In genomic region chr18:3688682-3689081, GRCh38 we compare ENCODE assay signal across 10 cellular contexts.
DNase-seq lines count a peak whose midpoint lies in the region; ATAC-seq and TF ChIP-seq lines count a peak whose summit lies in the region.
"Had no signal": no experiment of that assay in that cellular context is flagged by ENCODE, and none has a peak within 500 bp of the region (broad histone marks: within the 10 kb centered on the region; RNA-seq: fewer than 3 reads in every experiment).

No MANE protein-coding gene starts in this region.

- no peak for TF ChIP-seq POLR2A in esophagus muscularis mucosa (IDR thresholded peaks at IDR 0.05; ENCODE audit: low read depth)

- BruUV-seq in PC-3 (replicated peaks; lab: Mats Ljungman, UMichigan): no TSS peak

- H3K27me3 ChIP-seq in PC-3 (ENCODE audit: low read length): no peaks in the 10 kb centered on the region
- no peaks in the 10 kb centered on the region for H3K27me3 ChIP-seq in esophagus muscularis mucosa

- H3F3A ChIP-seq in PC-3 (ENCODE audit: low read length, unreplicated experiment): no peaks in the 10 kb centered on the region

- no peaks in the 10 kb centered on the region for H4K20me1 ChIP-seq in PC-3 (ENCODE audit: low read length)

- peaks cover 6% of the 10 kb centered on the region; the same call in 1 of the 2 replicates for H3K4me1 ChIP-seq in PC-3 (ENCODE audit: insufficient read depth, low read length)
- no peaks in the 10 kb centered on the region for H3K4me1 ChIP-seq in esophagus muscularis mucosa

- no peak for ATAC-seq in PC-3
- no peak for ATAC-seq in T-cell (replicated peaks in 1 of 4)
- no peak for ATAC-seq in GM18498 (IDR thresholded peaks at IDR 0.05; ENCODE audit: unreplicated experiment)

- H3K9me3 ChIP-seq in PC-3 (ENCODE audit: low read length) (no peaks in the 10 kb centered on the region), esophagus muscularis mucosa (peaks cover 0 to 6% (median 0%) of the 10 kb centered on the region in 4 donors)

- H3K4me3 ChIP-seq in PC-3 (ENCODE audit: low read length) (no peak overlapping the region), esophagus muscularis mucosa (no peak overlapping the region)

- H3K36me3 Mint-ChIP-seq in T-cell: no peaks in the 10 kb centered on the region

- TF ChIP-seq CTCF in PC-3 (conservative IDR thresholded peaks at IDR 0.05; ENCODE audit: low read depth, low read length): no peak
- TF ChIP-seq CTCF in esophagus muscularis mucosa (IDR thresholded peaks at IDR 0.05): no peak

- WGBS in esophagus muscularis mucosa: 21% methylated on average over 5 of the region's 5 CpGs

- H3K36me3 ChIP-seq in PC-3 (ENCODE audit: low read depth, low read length): no peaks in the 10 kb centered on the region
- H3K36me3 ChIP-seq in esophagus muscularis mucosa: no peaks in the 10 kb centered on the region

- no peak for TF ChIP-seq EP300 in esophagus muscularis mucosa (IDR thresholded peaks at IDR 0.05)

- peaks cover 0 to 9% (median 0%) of the 10 kb centered on the region in 3 donors for H3K9me3 Mint-ChIP-seq in T-cell
- H3K9me3 Mint-ChIP-seq: T-helper 2 cell treated with Interferon-gamma antibody and Interleukin-4, amounts not matched to agents 5 μg/mL and 100 μg/mL, for 36 hours had no signal

- no peaks in the 10 kb centered on the region for H3K79me2 ChIP-seq in PC-3 (ENCODE audit: low read length)

- no peak overlapping the region for H3K27ac Mint-ChIP-seq in T-cell
- H3K27ac Mint-ChIP-seq: T-helper 2 cell treated with Interferon-gamma antibody and Interleukin-4, amounts not matched to agents 5 μg/mL and 100 μg/mL, for 36 hours had no signal

- H3K4me1 Mint-ChIP-seq in T-cell: no peaks in the 10 kb centered on the region

- H3K4me2 ChIP-seq in PC-3 (ENCODE audit: low read length): no peak overlapping the region

- DNase-seq in EL: peak; percentile 97
- DNase-seq in PC-3: peak; percentile 17
- DNase-seq in esophagus muscularis mucosa (ENCODE audit: extremely low spot score): peak; percentile 39
- peak; percentile 96 for DNase-seq in renal cortical epithelial cell (ENCODE audit: low read depth)
- no peak for DNase-seq in NOMO-1 treated with dmso at 0.1 percent for 144 hours (lab: John Stamatoyannopoulos, UW; ENCODE audit: unreplicated experiment)
- DNase-seq in T-cell: no peak
- no peak for DNase-seq in stimulated activated CD8-positive, alpha-beta memory T cell treated with anti-CD3 and anti-CD28 coated beads, Interleukin-4, amount 100 ng/mL, for 48 hours
- DNase-seq: NCI-H146 had no signal

- H2AFZ ChIP-seq in PC-3 (ENCODE audit: low read length): no peak overlapping the region

- CTCF ChIA-PET in PC-3 (lab: Charles Lee): no interaction called here
- CTCF ChIA-PET in T-cell (lab: Charles Lee): no interaction called here

- no peak overlapping the region for H3K4me3 Mint-ChIP-seq in T-cell
- H3K4me3 Mint-ChIP-seq: T-helper 2 cell treated with Interferon-gamma antibody and Interleukin-4, amounts not matched to agents 5 μg/mL and 100 μg/mL, for 36 hours had no signal

- intact Hi-C loops in PC-3 (cut with micrococcal nuclease) (no loop called here), esophagus muscularis mucosa (cut with DNase I) (no loop called here)

- H3K27ac ChIP-seq in PC-3 (ENCODE audit: low read length) (no peak overlapping the region), esophagus muscularis mucosa (replicated peaks in 1 of 4) (no peak overlapping the region)

- no peak overlapping the region for H3K9ac ChIP-seq in PC-3 (ENCODE audit: low read length)

- POLR2A ChIA-PET in PC-3 (lab: Charles Lee; ENCODE audit: unreplicated experiment) (no interaction called here), T-cell (lab: Charles Lee) (no interaction called here)

- H3K9me2 ChIP-seq in PC-3 (replicated peaks; ENCODE audit: low read length): no peaks in the 10 kb centered on the region

- no peaks in the 10 kb centered on the region for H3K27me3 Mint-ChIP-seq in T-cell

Comparison
In these comparisons a context has a peak if more than half of its experiments do, and no peak if none do; other contexts are left out.
1. DNase-seq: peak in EL (single experiment), PC-3 (single experiment), esophagus muscularis mucosa (single experiment) and renal cortical epithelial cell (single experiment); none in NOMO-1 treated with dmso at 0.1 percent for 144 hours (single experiment), T-cell (0 of 34) and stimulated activated CD8-positive, alpha-beta memory T cell treated with anti-CD3 and anti-CD28 coated beads, Interleukin-4, amount 100 ng/mL, for 48 hours (single experiment).